Comparison of ENCODE assay signal across 10 cellular contexts in the genomic region with DNA sequence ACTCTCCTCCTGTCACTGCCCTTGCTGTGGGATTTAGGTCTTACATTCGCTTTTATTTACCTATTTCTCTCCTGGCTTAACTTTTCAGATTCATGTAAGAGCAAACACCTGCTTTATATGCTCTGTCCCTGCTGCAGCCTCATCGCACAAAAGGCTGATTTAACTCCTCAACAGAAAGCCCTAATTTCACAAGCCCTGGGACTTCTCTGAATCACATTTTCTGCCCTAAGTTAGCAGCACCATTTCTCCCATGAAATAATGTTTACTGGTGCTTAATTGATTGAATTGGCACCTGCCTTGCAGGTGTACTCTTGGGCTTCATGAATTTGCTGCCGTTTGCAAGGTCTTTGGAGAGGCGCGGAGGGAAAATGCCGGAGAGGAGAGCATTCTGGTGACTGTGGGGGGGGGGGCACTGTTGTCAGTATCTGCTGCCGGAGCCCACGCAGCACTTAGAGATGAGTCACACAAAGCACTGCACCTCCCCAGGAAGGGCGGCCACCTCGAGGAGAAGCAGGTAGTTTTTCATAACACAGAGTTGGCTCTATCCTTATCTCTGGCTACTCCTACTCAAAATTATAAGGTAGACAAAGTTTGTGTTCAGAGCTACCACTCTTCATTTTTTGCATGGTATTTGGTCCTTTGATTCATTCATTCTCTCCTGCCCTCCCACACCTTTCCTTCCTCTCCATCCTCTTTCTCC.
A peak's percentile ranks its signal among the peaks of the same experiment; 100 is the strongest.
DNase-seq lines count a peak whose midpoint lies in the region; ATAC-seq and TF ChIP-seq lines count a peak whose summit lies in the region.
"Had no signal": no experiment of that assay in that cellular context is flagged by ENCODE, and none has a peak within 500 bp of the region (broad histone marks: within the 10 kb centered on the region; RNA-seq: fewer than 3 reads in every experiment).

No MANE protein-coding gene starts in this region.

- H3K27me3 ChIP-seq in SJCRH30 = no peaks in the 10 kb centered on the region
- H3K27me3 ChIP-seq in vagina = no peaks in the 10 kb centered on the region
- H3K27me3 ChIP-seq in CD4-positive, alpha-beta memory T cell (ENCODE audit: insufficient read depth, low read length) = no peaks in the 10 kb centered on the region
- H3K27me3 ChIP-seq: BLaER1, Peyer's patch had no signal

- H3K4me3 ChIP-seq in SJCRH30 = peak overlapping the region; percentile 26
- no peak overlapping the region for H3K4me3 ChIP-seq in vagina
- no peak overlapping the region for H3K4me3 ChIP-seq in CD4-positive, alpha-beta memory T cell (ENCODE audit: low read length in 2 of 2)
- H3K4me3 ChIP-seq: BLaER1, Peyer's patch had no signal

- peak; percentile 10 for DNase-seq in activated CD4-positive, alpha-beta memory T cell treated with anti-CD3 and anti-CD28 coated beads for 36 hours
- no peak for DNase-seq in activated CD4-positive, alpha-beta memory T cell treated with anti-CD3 and anti-CD28 coated beads, Interleukin-2, amount 10 ng/mL, durations not matched to agents 7 days and 5 days
- no peak for DNase-seq in SJCRH30
- peak; percentile 22 for DNase-seq in iris pigment epithelial cell (ENCODE audit: low read depth)
- DNase-seq in vagina (ENCODE audit: extremely low spot score in 2 of 2) = no peak
- no peak for DNase-seq in activated effector memory CD4-positive, alpha-beta T cell treated with anti-CD3 and anti-CD28 coated beads, Interleukin-2, amount 50 U/mL, for 16 hours
- no peak for DNase-seq in CD4-positive, alpha-beta memory T cell

- no peaks in the 10 kb centered on the region for H3K36me3 Mint-ChIP-seq in activated CD4-positive, alpha-beta memory T cell treated with anti-CD3 and anti-CD28 coated beads for 36 hours
- H3K36me3 Mint-ChIP-seq in activated CD4-positive, alpha-beta memory T cell treated with anti-CD3 and anti-CD28 coated beads, Interleukin-2, amount 10 ng/mL, durations not matched to agents 7 days and 5 days (ENCODE audit: low read depth) = no peaks in the 10 kb centered on the region
- no peaks in the 10 kb centered on the region for H3K36me3 Mint-ChIP-seq in CD4-positive, alpha-beta memory T cell

- TF ChIP-seq POLR2A in vagina (IDR thresholded peaks at IDR 0.05) = no peak

- no peak overlapping the region for H3K27ac Mint-ChIP-seq in activated CD4-positive, alpha-beta memory T cell treated with anti-CD3 and anti-CD28 coated beads for 36 hours
- no peak overlapping the region for H3K27ac Mint-ChIP-seq in activated CD4-positive, alpha-beta memory T cell treated with anti-CD3 and anti-CD28 coated beads, Interleukin-2, amount 10 ng/mL, durations not matched to agents 7 days and 5 days
- H3K27ac Mint-ChIP-seq in CD4-positive, alpha-beta memory T cell = no peak overlapping the region

- ATAC-seq in HG02970 (IDR thresholded peaks at IDR 0.05; ENCODE audit: low FRiP score, unreplicated experiment) = no peak

- POLR2A ChIA-PET in activated CD4-positive, alpha-beta memory T cell treated with anti-CD3 and anti-CD28 coated beads for 36 hours (lab: Charles Lee) = no interaction called here
- POLR2A ChIA-PET in activated CD4-positive, alpha-beta memory T cell treated with anti-CD3 and anti-CD28 coated beads, Interleukin-2, amount 10 ng/mL, durations not matched to agents 7 days and 5 days (lab: Charles Lee) = no interaction called here
- POLR2A ChIA-PET in CD4-positive, alpha-beta memory T cell (lab: Charles Lee; ENCODE audit: partially characterized antibody) = no interaction called here

- H3K4me3 Mint-ChIP-seq in activated CD4-positive, alpha-beta memory T cell treated with anti-CD3 and anti-CD28 coated beads for 36 hours = no peak overlapping the region
- H3K4me3 Mint-ChIP-seq in activated CD4-positive, alpha-beta memory T cell treated with anti-CD3 and anti-CD28 coated beads, Interleukin-2, amount 10 ng/mL, durations not matched to agents 7 days and 5 days = no peak overlapping the region
- H3K4me3 Mint-ChIP-seq in CD4-positive, alpha-beta memory T cell = no peak overlapping the region

- TF ChIP-seq CTCF in vagina (IDR thresholded peaks at IDR 0.05) = no peak

- H3K9me3 ChIP-seq in SJCRH30 (replicated peaks) (no peaks in the 10 kb centered on the region), vagina (no peaks in the 10 kb centered on the region)
- H3K9me3 ChIP-seq in CD4-positive, alpha-beta memory T cell (ENCODE audit: control insufficient read depth in 1 of 2, low read length in 2 of 2) = no peaks in the 10 kb centered on the region
- H3K9me3 ChIP-seq: BLaER1, Peyer's patch had no signal

- H3K4me1 ChIP-seq in SJCRH30 (no peaks in the 10 kb centered on the region; the same call in 1 of the 2 replicates), vagina (peaks cover 22% of the 10 kb centered on the region)
- H3K4me1 ChIP-seq in CD4-positive, alpha-beta memory T cell (ENCODE audit: insufficient read depth, low read length) = no peaks in the 10 kb centered on the region
- H3K4me1 ChIP-seq: Peyer's patch had no signal

- H3K27me3 Mint-ChIP-seq in activated CD4-positive, alpha-beta memory T cell treated with anti-CD3 and anti-CD28 coated beads for 36 hours = peaks cover 7% of the 10 kb centered on the region
- peaks cover 2% of the 10 kb centered on the region for H3K27me3 Mint-ChIP-seq in activated CD4-positive, alpha-beta memory T cell treated with anti-CD3 and anti-CD28 coated beads, Interleukin-2, amount 10 ng/mL, durations not matched to agents 7 days and 5 days
- peaks cover 0 to 4% of the 10 kb centered on the region in 2 donors for H3K27me3 Mint-ChIP-seq in CD4-positive, alpha-beta memory T cell

- H3K36me3 ChIP-seq in SJCRH30 (no peaks in the 10 kb centered on the region), vagina (no peaks in the 10 kb centered on the region)
- H3K36me3 ChIP-seq in CD4-positive, alpha-beta memory T cell (ENCODE audit: insufficient read depth, low read length) = no peaks in the 10 kb centered on the region
- H3K36me3 ChIP-seq: BLaER1, Peyer's patch had no signal

- H3K4me1 Mint-ChIP-seq in activated CD4-positive, alpha-beta memory T cell treated with anti-CD3 and anti-CD28 coated beads for 36 hours (ENCODE audit: low read depth) = no peaks in the 10 kb centered on the region
- H3K4me1 Mint-ChIP-seq in activated CD4-positive, alpha-beta memory T cell treated with anti-CD3 and anti-CD28 coated beads, Interleukin-2, amount 10 ng/mL, durations not matched to agents 7 days and 5 days = no peaks in the 10 kb centered on the region
- no peaks in the 10 kb centered on the region for H3K4me1 Mint-ChIP-seq in CD4-positive, alpha-beta memory T cell

- H3K9me3 Mint-ChIP-seq in activated CD4-positive, alpha-beta memory T cell treated with anti-CD3 and anti-CD28 coated beads for 36 hours = no peaks in the 10 kb centered on the region
- no peaks in the 10 kb centered on the region for H3K9me3 Mint-ChIP-seq in activated CD4-positive, alpha-beta memory T cell treated with anti-CD3 and anti-CD28 coated beads, Interleukin-2, amount 10 ng/mL, durations not matched to agents 7 days and 5 days
- H3K9me3 Mint-ChIP-seq in CD4-positive, alpha-beta memory T cell = no peaks in the 10 kb centered on the region

- H3K27ac ChIP-seq in SJCRH30 (no peak overlapping the region), vagina (peak overlapping the region; percentile 42)
- no peak overlapping the region for H3K27ac ChIP-seq in CD4-positive, alpha-beta memory T cell (ENCODE audit: low read depth, low read length)
- H3K27ac ChIP-seq: BLaER1 had no signal

- CTCF ChIA-PET in activated CD4-positive, alpha-beta memory T cell treated with anti-CD3 and anti-CD28 coated beads for 36 hours (lab: Charles Lee) = interaction anchor here (0.6 kb wide), 1 partner anchor 255 kb away, joined by 3 read pairs; no protein-coding TSS in a partner anchor
- CTCF ChIA-PET in activated CD4-positive, alpha-beta memory T cell treated with anti-CD3 and anti-CD28 coated beads, Interleukin-2, amount 10 ng/mL, durations not matched to agents 7 days and 5 days (lab: Charles Lee) = no interaction called here
- CTCF ChIA-PET in CD4-positive, alpha-beta memory T cell (lab: Charles Lee; ENCODE audit: partially characterized antibody) = no interaction called here

- intact Hi-C loops in activated CD4-positive, alpha-beta memory T cell treated with anti-CD3 and anti-CD28 coated beads for 36 hours (cut with micrococcal nuclease) = no loop called here
- intact Hi-C loops in vagina (cut with DNase I) = no loop called here
- intact Hi-C loops in CD4-positive, alpha-beta memory T cell (cut with micrococcal nuclease) = no loop called here

Comparison
In these comparisons a context has a peak if more than half of its experiments do, and no peak if none do; other contexts are left out.
1. DNase-seq: peak in activated CD4-positive, alpha-beta memory T cell treated with anti-CD3 and anti-CD28 coated beads for 36 hours (single experiment) and iris pigment epithelial cell (single experiment); none in activated CD4-positive, alpha-beta memory T cell treated with anti-CD3 and anti-CD28 coated beads, Interleukin-2, amount 10 ng/mL, durations not matched to agents 7 days and 5 days (single experiment), SJCRH30 (0 of 2), vagina (0 of 2), activated effector memory CD4-positive, alpha-beta T cell treated with anti-CD3 and anti-CD28 coated beads, Interleukin-2, amount 50 U/mL, for 16 hours (single experiment) and CD4-positive, alpha-beta memory T cell (0 of 5).